8 cellular contexts compared by ENCODE assay signal in the genomic region with DNA sequence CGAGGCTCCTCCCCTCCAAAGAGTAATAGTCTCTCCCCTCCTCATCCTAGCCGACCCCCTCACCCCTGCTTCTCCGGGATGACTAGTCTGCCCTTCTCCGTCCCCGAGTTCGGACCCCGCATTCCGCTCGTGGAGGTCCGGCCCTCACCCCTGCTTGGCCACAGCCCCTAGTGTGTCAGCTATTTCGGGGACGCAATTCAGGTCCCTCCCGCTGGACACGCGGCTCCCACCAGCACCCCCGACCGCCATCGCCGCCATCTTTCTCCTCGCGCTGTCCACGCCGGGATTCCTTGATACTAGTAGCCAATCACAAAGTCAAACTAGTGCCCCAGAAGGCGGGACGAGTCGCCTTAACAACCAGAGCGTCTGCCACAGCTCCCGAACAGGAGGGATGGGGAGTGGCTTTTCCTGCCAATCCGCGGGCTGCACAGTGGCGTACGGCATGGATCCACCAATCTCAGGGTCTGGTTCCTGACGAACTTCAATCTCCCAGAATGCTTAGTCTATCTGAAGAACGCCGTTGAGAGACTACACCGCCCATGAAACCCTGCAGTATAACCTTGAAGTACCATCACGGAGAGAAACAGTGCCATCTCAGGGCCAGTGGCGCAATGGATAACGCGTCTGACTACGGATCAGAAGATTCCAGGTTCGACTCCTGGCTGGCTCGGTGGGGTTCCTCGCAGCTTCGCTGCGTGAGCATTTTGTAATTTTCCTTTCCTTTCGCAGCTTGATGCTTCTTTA. TPM values are rescaled to one million over a fixed set of nuclear protein-coding genes. Genes with fewer than 3 reads are reported as not detected.
DNase-seq lines count a peak whose midpoint lies in the region; ATAC-seq and TF ChIP-seq lines count a peak whose summit lies in the region.

A gene (minus strand): TSS at position 273 of the 744 bp plus-strand sequence. CDS start 15 bp downstream, at position 258.

- no peaks in the 10 kb centered on the region for H3K36me3 ChIP-seq in testis (ENCODE audit: low read depth, missing control alignments)

- 0% methylated on average over 43 to 47 of the region's 47 CpGs for WGBS in testis, 2 donors

- H3K4me3 ChIP-seq in testis = peak within 1 kb of the TSS; percentile 85 to 95

- H3K27me3 ChIP-seq in testis = no peaks in the 10 kb centered on the region

- peak; percentile 88 for TF ChIP-seq POLR2A in GM10847 (IDR thresholded peaks at IDR 0.05; ENCODE audit: extremely low read depth, insufficient read length)
- TF ChIP-seq POLR2A in testis (IDR thresholded peaks at IDR 0.05) = peak; percentile 24

- H3K9me3 Mint-ChIP-seq in activated naive CD8-positive, alpha-beta T cell treated with anti-CD3 and anti-CD28 coated beads for 36 hours = no peaks in the 10 kb centered on the region

- peak within 1 kb of the TSS; percentile 80 to 92 for H3K27ac ChIP-seq in testis

- H3K4me1 ChIP-seq in testis = peaks cover 12% of the 10 kb centered on the region

- H3K4me1 Mint-ChIP-seq in activated naive CD8-positive, alpha-beta T cell treated with anti-CD3 and anti-CD28 coated beads for 36 hours = peaks cover 31% of the 10 kb centered on the region

- no peaks in the 10 kb centered on the region for H3K27me3 Mint-ChIP-seq in activated naive CD8-positive, alpha-beta T cell treated with anti-CD3 and anti-CD28 coated beads for 36 hours

- H3K36me3 Mint-ChIP-seq in activated naive CD8-positive, alpha-beta T cell treated with anti-CD3 and anti-CD28 coated beads for 36 hours = peaks cover 36% of the 10 kb centered on the region

- TF ChIP-seq CTCF in omental fat pad (IDR thresholded peaks at IDR 0.05) = no peak
- TF ChIP-seq CTCF in testis (IDR thresholded peaks at IDR 0.05) = peak in 1 of 3 experiments; percentile 15

- DNase-seq in NCI-H1105 (lab: John Stamatoyannopoulos, UW) = peak; percentile 99
- peak; percentile 83 for DNase-seq in SKM-1 (lab: John Stamatoyannopoulos, UW; ENCODE audit: unreplicated experiment)
- DNase-seq in activated naive CD8-positive, alpha-beta T cell treated with anti-CD3 and anti-CD28 coated beads for 36 hours = peak; percentile 97
- DNase-seq in glomerular visceral epithelial cell (ENCODE audit: extremely low spot score) = peak; percentile 100
- peak; percentile 94 for DNase-seq in omental fat pad (ENCODE audit: low spot score)
- DNase-seq in testis = peak; percentile 100

- no peaks in the 10 kb centered on the region for H3K9me3 ChIP-seq in testis

- ATAC-seq in HG02642 (IDR thresholded peaks at IDR 0.05; ENCODE audit: poor library complexity, unreplicated experiment) = peak; percentile 92
- ATAC-seq in omental fat pad (ENCODE audit: low FRiP score) = peak; percentile 99

- no peak within 1 kb of the TSS for H3K4me3 Mint-ChIP-seq in activated naive CD8-positive, alpha-beta T cell treated with anti-CD3 and anti-CD28 coated beads for 36 hours

- H3K27ac Mint-ChIP-seq in activated naive CD8-positive, alpha-beta T cell treated with anti-CD3 and anti-CD28 coated beads for 36 hours = no peak within 1 kb of the TSS

- intact Hi-C loops in testis (cut with DNase I; ENCODE audit: low total_unique reads) = no loop called here

RNA-seq across cellular contexts. Expression of the gene that starts here (rescaled TPM):
- total RNA-seq in activated naive CD8-positive, alpha-beta T cell treated with anti-CD3 and anti-CD28 coated beads for 36 hours = 100 to 1,000 TPM; 169 to 190 TPM
- 10 to 100 TPM; 38.8 to 54.9 (median 49.6) TPM for total RNA-seq in omental fat pad
- 10 to 100 TPM; 62.4 to 76.8 TPM for total RNA-seq in testis
- 73.9 TPM for polyA plus RNA-seq in testis (ENCODE audit: insufficient read depth, low read depth, low replicate concordance)

Comparison
In these comparisons a context has a peak if more than half of its experiments do, and no peak if none do; other contexts are left out.
1. Peak in every context shown above with its lines: DNase-seq, ATAC-seq, H3K4me3 ChIP-seq and H3K27ac ChIP-seq.